Comparison of ENCODE assay signal across 9 cellular contexts in genomic region chr7:105999256-105999655, GRCh38.
"Had no signal": no experiment of that assay in that cellular context is flagged by ENCODE, and none has a peak within 500 bp of the region (broad histone marks: within the 10 kb centered on the region; RNA-seq: fewer than 3 reads in every experiment).

No MANE protein-coding gene starts in this region.

- H3K9ac ChIP-seq: GM23248, KMS-11 had no signal

- ATAC-seq: HCT116 had no signal

- H3K9me3 ChIP-seq: HAP-1 had no signal

- H3K36me3 ChIP-seq: HAP-1 had no signal

- DNase-seq: GM23248, GOT3, H7, IMR-90, KBM-7 had no signal

- H3K4me3 ChIP-seq: GM23248, HAP-1 had no signal

- H3K27ac ChIP-seq: GM23248, KMS-11 had no signal

- H2AFZ ChIP-seq: GM23248 had no signal

- H3K4me2 ChIP-seq: KMS-11 had no signal

- FAIRE-seq: HTR-8/SVneo had no signal
